Comparison of ENCODE assay signal across 11 cellular contexts in the genomic region with DNA sequence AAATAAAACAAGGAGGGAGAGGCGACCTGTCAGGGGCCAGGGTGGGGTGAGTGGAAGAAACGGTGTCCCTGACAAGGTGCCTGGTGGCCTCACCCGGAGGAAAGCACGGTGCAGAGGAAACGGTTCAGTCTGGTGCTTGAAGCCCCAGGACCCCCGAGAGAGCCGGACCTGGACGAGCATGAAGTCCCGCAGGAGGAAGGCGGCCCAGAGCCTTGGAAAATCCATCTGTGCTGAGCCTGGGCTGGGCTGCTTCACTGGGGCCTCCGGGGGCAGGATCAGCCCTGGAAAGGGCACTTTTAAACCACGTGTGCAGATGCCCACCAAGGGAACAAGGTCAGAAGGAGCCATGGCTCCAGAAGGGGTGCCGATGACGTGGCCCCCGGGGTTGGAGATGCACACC.
A peak's percentile ranks its signal among the peaks of the same experiment; 100 is the strongest.
DNase-seq lines count a peak whose midpoint lies in the region; ATAC-seq, FAIRE-seq and TF ChIP-seq lines count a peak whose summit lies in the region.
"Had no signal": no experiment of that assay in that cellular context is flagged by ENCODE, and none has a peak within 500 bp of the region (broad histone marks: within the 10 kb centered on the region; RNA-seq: fewer than 3 reads in every experiment).

No MANE protein-coding gene starts in this region.

- H3K9me1 ChIP-seq in K562 (ENCODE audit: control insufficient read depth, insufficient read depth, low read length): no peaks in the 10 kb centered on the region

- no peak for TF ChIP-seq CTCF in K562 (IDR thresholded peaks at IDR 0.05 in 2 of 3, conservative IDR thresholded peaks at IDR 0.05 in 1 of 3; ENCODE audit: insufficient read depth in 2 of 3, low read depth in 1 of 3, low read length in 3 of 3)
- no peak for TF ChIP-seq CTCF in HepG2 (CRISPR knock-in tag; IDR thresholded peaks at IDR 0.05)

- CTCF ChIA-PET in K562 (lab: Yijun Ruan, JAX; ENCODE audit: low intra/inter-chr PET ratio): no interaction called here
- CTCF ChIA-PET in HepG2 (lab: Yijun Ruan, JAX; ENCODE audit: low intra/inter-chr PET ratio, low total read pairs): no interaction called here

- H3K4me2 ChIP-seq in K562 (ENCODE audit: insufficient read depth, low read length): 0 out of 2 replicates have a peak overlapping the region, but pooled peaks have one; percentile 11
- H3K4me2 ChIP-seq in HepG2 (ENCODE audit: low read depth, low read length): 0 out of 2 replicates have a peak overlapping the region, but pooled peaks have one; percentile 43

- H2AFZ ChIP-seq in K562 (ENCODE audit: low read depth, low read length): no peak overlapping the region
- no peak overlapping the region for H2AFZ ChIP-seq in HepG2 (ENCODE audit: low read length)

- H3K79me2 ChIP-seq in K562 (ENCODE audit: control insufficient read depth, insufficient read depth, low read length): no peaks in the 10 kb centered on the region
- no peaks in the 10 kb centered on the region for H3K79me2 ChIP-seq in HepG2 (ENCODE audit: insufficient read depth, low read length)

- H3K27me3 Mint-ChIP-seq in activated CD4-positive, alpha-beta T cell treated with anti-CD3 and anti-CD28 coated beads, Interleukin-2, amount 10 ng/mL, durations not matched to agents 24 days and 14 days: peaks cover 19% of the 10 kb centered on the region

- BruUV-seq in K562 (replicated peaks; lab: Mats Ljungman, UMichigan) (no TSS peak), HepG2 (replicated peaks; lab: Mats Ljungman, UMichigan) (no TSS peak)

- no peak overlapping the region for H3K4me3 Mint-ChIP-seq in activated CD4-positive, alpha-beta T cell treated with anti-CD3 and anti-CD28 coated beads, Interleukin-2, amount 10 ng/mL, durations not matched to agents 24 days and 14 days
- H3K4me3 Mint-ChIP-seq: CD4-positive, alpha-beta T cell had no signal

- no peak overlapping the region for H3K27ac Mint-ChIP-seq in activated CD4-positive, alpha-beta T cell treated with anti-CD3 and anti-CD28 coated beads, Interleukin-2, amount 10 ng/mL, durations not matched to agents 24 days and 14 days
- H3K27ac Mint-ChIP-seq: CD4-positive, alpha-beta T cell had no signal

- H4K20me1 ChIP-seq in K562 (replicated peaks; ENCODE audit: control insufficient read depth, insufficient read depth, low read length): no peaks in the 10 kb centered on the region
- no peaks in the 10 kb centered on the region for H4K20me1 ChIP-seq in HepG2 (ENCODE audit: insufficient read depth, low read length)

- peaks cover 3% of the 10 kb centered on the region for H3K4me1 Mint-ChIP-seq in activated CD4-positive, alpha-beta T cell treated with anti-CD3 and anti-CD28 coated beads, Interleukin-2, amount 10 ng/mL, durations not matched to agents 24 days and 14 days

- FAIRE-seq in K562 (lab: Jason Lieb, UNC) (no peak), HepG2 (lab: Jason Lieb, UNC) (no peak)

- no peaks in the 10 kb centered on the region; the same call in 1 of the 2 replicates for H3K27me3 ChIP-seq in H7 (ENCODE audit: control insufficient read depth, insufficient read depth, low read length)
- peaks cover 0 to 8% of the 10 kb centered on the region in 2 experiments; a peak in 2 of 5 replicates for H3K27me3 ChIP-seq in K562 (ENCODE audit: control insufficient read depth in 2 of 2, insufficient read depth in 2 of 2, low read length in 2 of 2)
- peaks cover 0 to 19% of the 10 kb centered on the region in 2 experiments; a peak in 3 of 5 replicates for H3K27me3 ChIP-seq in HepG2 (ENCODE audit: control insufficient read depth in 1 of 2, insufficient read depth in 2 of 2, low read length in 2 of 2)
- H3K27me3 ChIP-seq: SJSA1 had no signal

- in situ Hi-C loops in K562 (cut with MboI) (no loop called here), HepG2 (cut with HindIII; ENCODE audit: extremely low pct_ligation_motif_present, low pct_unique_long_range_greater_than_20kb) (loop anchor here (25.0 kb wide), 3 partner anchors 953 to 1378 kb away; no protein-coding TSS in a partner anchor)

- H3K4me3 ChIP-seq in H7 (ENCODE audit: insufficient read depth, low read depth, low read length) (peak overlapping the region; percentile 63), K562 (no peak overlapping the region), HepG2 (replicated peaks in 1 of 3; ENCODE audit: insufficient read depth in 1 of 3, low read depth in 2 of 3, low read length in 3 of 3) (no peak overlapping the region), skeletal muscle cell (ENCODE audit: low read depth, low read length) (peak overlapping the region; percentile 42)
- H3K4me3 ChIP-seq: SJSA1 had no signal

- H3K36me3 Mint-ChIP-seq in activated CD4-positive, alpha-beta T cell treated with anti-CD3 and anti-CD28 coated beads, Interleukin-2, amount 10 ng/mL, durations not matched to agents 24 days and 14 days (ENCODE audit: low read depth): no peaks in the 10 kb centered on the region

- no peak overlapping the region for H3K27ac ChIP-seq in K562 (ENCODE audit: extremely low read depth, low read depth, low read length)
- H3K27ac ChIP-seq in HepG2 (ENCODE audit: extremely low read length, insufficient read depth, low read length): no peak overlapping the region
- H3K27ac ChIP-seq: SJSA1 had no signal

- intact Hi-C loops in K562 (cut with micrococcal nuclease) (loop anchor here (5.0 kb wide), 2 partner anchors 1318 to 1373 kb away; no protein-coding TSS in a partner anchor), HepG2 (cut with micrococcal nuclease; ENCODE audit: unreplicated experiment) (loop anchor here (5.0 to 10.0 kb wide), 2 partner anchors 953 to 1200 kb away; no protein-coding TSS in a partner anchor)
- intact Hi-C loops in activated CD4-positive, alpha-beta T cell treated with anti-CD3 and anti-CD28 coated beads, Interleukin-2, amount 10 ng/mL, durations not matched to agents 24 days and 14 days (cut with micrococcal nuclease): no loop called here

- TF ChIP-seq POLR2A in K562 (conservative IDR thresholded peaks at IDR 0.05): no peak
- no peak for TF ChIP-seq POLR2A in HepG2 (IDR thresholded peaks at IDR 0.05; ENCODE audit: insufficient read depth in 1 of 2, low read depth in 2 of 2, low read length in 2 of 2)

- DNase-seq in H7: peak; percentile 47
- no peak for DNase-seq in K562 (ENCODE audit: extremely low read depth in 1 of 4, low spot score in 3 of 4)
- no peak for DNase-seq in HepG2 (ENCODE audit: low spot score)
- DNase-seq in skeletal muscle cell (ENCODE audit: low read depth): no peak
- no peak for DNase-seq in OCI-M1 (lab: John Stamatoyannopoulos, UW)
- no peak for DNase-seq in activated CD4-positive, alpha-beta T cell treated with anti-CD3 and anti-CD28 coated beads, Interleukin-2, amount 10 ng/mL, durations not matched to agents 24 days and 14 days
- DNase-seq: activated T-cell treated with anti-CD3 and anti-CD28 coated beads, Interleukin-2, amount 50 U/mL, for 48 hours; CD4-positive, alpha-beta T cell had no signal

- TF ChIP-seq RAD21 in K562 (CRISPR knock-in tag; conservative IDR thresholded peaks at IDR 0.05 in 1 of 2, IDR thresholded peaks at IDR 0.05 in 1 of 2) (no peak), HepG2 (CRISPR knock-in tag; IDR thresholded peaks at IDR 0.05) (no peak)

- WGBS in K562 (ENCODE audit: insufficient coverage, low coverage, missing lambda C conversion rate): 0% methylated on average over 12 of the region's 15 CpGs
- 48% methylated on average over 11 of the region's 15 CpGs for WGBS in HepG2 (ENCODE audit: low lambda C conversion rate)

- no peaks in the 10 kb centered on the region for H3K9me3 ChIP-seq in K562 (replicated peaks; ENCODE audit: control insufficient read depth, insufficient read depth, low read depth, low read length)
- no peaks in the 10 kb centered on the region for H3K9me3 ChIP-seq in HepG2 (ENCODE audit: low read length)
- H3K9me3 ChIP-seq: SJSA1 had no signal

- H3K36me3 ChIP-seq in H7 (replicated peaks; ENCODE audit: control insufficient read depth, insufficient read depth, low read length) (no peaks in the 10 kb centered on the region), K562 (ENCODE audit: control insufficient read depth, insufficient read depth, low read length) (no peaks in the 10 kb centered on the region), HepG2 (replicated peaks in 1 of 2; ENCODE audit: control insufficient read depth in 1 of 2, insufficient read depth in 2 of 2, low read length in 2 of 2) (no peaks in the 10 kb centered on the region)
- H3K36me3 ChIP-seq: SJSA1 had no signal

- ATAC-seq in K562: no peak
- no peak for ATAC-seq in HepG2
- no peak for ATAC-seq in HG03342 (IDR thresholded peaks at IDR 0.05; ENCODE audit: unreplicated experiment)
- ATAC-seq in GM21737 (IDR thresholded peaks at IDR 0.05; ENCODE audit: unreplicated experiment): no peak

- TF ChIP-seq EP300 in K562 (IDR thresholded peaks at IDR 0.05; ENCODE audit: low read length) (no peak), HepG2 (IDR thresholded peaks at IDR 0.05; ENCODE audit: low read depth in 2 of 2, low read length in 2 of 2) (no peak), HepG2 (CRISPR knock-in tag; IDR thresholded peaks at IDR 0.05; ENCODE audit: borderline replicate concordance) (no peak)

- H3K9me3 Mint-ChIP-seq in activated CD4-positive, alpha-beta T cell treated with anti-CD3 and anti-CD28 coated beads, Interleukin-2, amount 10 ng/mL, durations not matched to agents 24 days and 14 days: no peaks in the 10 kb centered on the region
- H3K9me3 Mint-ChIP-seq: CD4-positive, alpha-beta T cell had no signal

- POLR2A ChIA-PET in K562 (lab: Yijun Ruan, JAX) (no interaction called here), HepG2 (lab: Yijun Ruan, JAX) (no interaction called here)

- H3K9ac ChIP-seq in K562 (ENCODE audit: insufficient read depth in 1 of 2, low read depth in 2 of 2, low read length in 2 of 2) (no peak overlapping the region), HepG2 (ENCODE audit: insufficient read depth, low read depth, low read length) (no peak overlapping the region)

- H3K4me1 ChIP-seq in K562 (replicated peaks in 1 of 2; ENCODE audit: control insufficient read depth in 2 of 2, insufficient read depth in 2 of 2, low read length in 2 of 2) (peaks cover 0 to 6% of the 10 kb centered on the region in 2 experiments; a peak in 1 of 5 replicates), HepG2 (ENCODE audit: insufficient read depth, low read length) (no peaks in the 10 kb centered on the region)
- H3K4me1 ChIP-seq: SJSA1 had no signal

TF ChIP-seq in K562, 482 proteins besides CTCF, POLR2A, EP300 and RAD21 (continues in another document):
- TF ChIP-seq ARID1B (IDR thresholded peaks at IDR 0.05) (no peak), ATF7 (IDR thresholded peaks at IDR 0.05) (no peak)

TF ChIP-seq in HepG2, 621 proteins besides CTCF, POLR2A, EP300 and RAD21 (continues in another document):
- TF ChIP-seq KLF13 (CRISPR knock-in tag; IDR thresholded peaks at IDR 0.05) (no peak), SUZ12 (IDR thresholded peaks at IDR 0.05; ENCODE audit: low read depth, low read length) (no peak), CREB1 (IDR thresholded peaks at IDR 0.05) (peak; percentile 37; the same call in 1 of the 2 replicates), CREB1 (CRISPR knock-in tag; IDR thresholded peaks at IDR 0.05) (no peak), SMAD1 (CRISPR knock-in tag; IDR thresholded peaks at IDR 0.05; ENCODE audit: borderline replicate concordance, low read depth) (no peak)

Comparison
In these comparisons a context has a peak if more than half of its experiments do, and no peak if none do; other contexts are left out.
1. H3K4me3 ChIP-seq: peak in H7 (single experiment) and skeletal muscle cell (single experiment); none in K562 (single experiment) and HepG2 (0 of 3).